1 cellular context compared by ENCODE assay signal in genomic region chr5:93279292-93279974, GRCh38.
TF ChIP-seq lines count a peak whose summit lies in the region.

No MANE protein-coding gene starts in this region.

TF ChIP-seq in SK-N-SH, 30 proteins besides CTCF, POLR2A, EP300 and RAD21:
- TF ChIP-seq FOSL2 (IDR thresholded peaks at IDR 0.05; ENCODE audit: borderline replicate concordance, low read depth): peak; percentile 24; the same call in 1 of the 2 replicates
- peak; percentile 44; the same call in 1 of the 2 replicates for TF ChIP-seq JUND (IDR thresholded peaks at IDR 0.05)
- peak; percentile 85 for TF ChIP-seq RCOR1 (IDR thresholded peaks at IDR 0.05; ENCODE audit: low read length)
- TF ChIP-seq RXRA (IDR thresholded peaks at IDR 0.05; ENCODE audit: borderline replicate concordance, low read depth): peak; percentile 11; the same call in 1 of the 2 replicates
- no peak for TF ChIP-seq SMC3 (IDR thresholded peaks at IDR 0.05; ENCODE audit: low read depth, low read length)
- TF ChIP-seq MXI1 (IDR thresholded peaks at IDR 0.05; ENCODE audit: low read depth, low read length): no peak
- TF ChIP-seq NFIC (IDR thresholded peaks at IDR 0.05; ENCODE audit: borderline replicate concordance): peak; percentile 34; the same call in 1 of the 2 replicates
- TF ChIP-seq USF2 (IDR thresholded peaks at IDR 0.05; ENCODE audit: borderline replicate concordance, low read depth, low read length): no peak
- TF ChIP-seq ELF1 (IDR thresholded peaks at IDR 0.05): no peak
- TF ChIP-seq FOXJ3 (CRISPR knock-in tag; IDR thresholded peaks at IDR 0.05): no peak; the same call in 1 of the 2 replicates
- peak; percentile 82 for TF ChIP-seq GATA2 (CRISPR knock-in tag; IDR thresholded peaks at IDR 0.05)
- TF ChIP-seq PBX3 (IDR thresholded peaks at IDR 0.05): peak; percentile 82
- peak; percentile 72 for TF ChIP-seq CHD2 (IDR thresholded peaks at IDR 0.05; ENCODE audit: low read length, partially characterized antibody)
- no peak for TF ChIP-seq TEAD4 (IDR thresholded peaks at IDR 0.05; ENCODE audit: borderline replicate concordance, insufficient read depth)
- peak; percentile 84 for TF ChIP-seq TCF12 (IDR thresholded peaks at IDR 0.05)
